ENCODE assay signal across 20 cellular contexts in the genomic region with DNA sequence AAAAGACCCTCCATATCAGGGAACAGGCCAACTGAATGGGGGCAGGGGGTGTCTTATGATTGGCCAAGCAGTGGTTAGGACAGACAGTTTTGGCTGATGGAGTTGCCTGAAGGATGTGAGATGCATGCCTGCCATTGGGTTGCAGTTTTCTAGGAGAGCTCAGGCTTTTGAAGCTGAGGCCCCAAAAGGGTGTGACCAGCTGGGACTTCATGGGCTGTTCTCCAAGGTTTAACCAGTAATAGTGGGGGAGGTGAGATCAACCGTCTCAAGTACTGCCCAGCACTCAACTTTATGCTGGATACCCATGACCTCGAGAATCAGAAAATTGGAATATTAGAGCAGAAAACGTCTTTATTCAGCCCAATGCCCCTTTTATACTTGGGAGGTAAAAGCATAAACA. TPM values are rescaled to one million over a fixed set of nuclear protein-coding genes. Genes with fewer than 3 reads are reported as not detected.
DNase-seq lines count a peak whose midpoint lies in the region; ATAC-seq and TF ChIP-seq lines count a peak whose summit lies in the region.
"Had no signal": no experiment of that assay in that cellular context is flagged by ENCODE, and none has a peak within 500 bp of the region (broad histone marks: within the 10 kb centered on the region; RNA-seq: fewer than 3 reads in every experiment).

No MANE protein-coding gene starts in this region.

- TF ChIP-seq CTCF in Peyer's patch (IDR thresholded peaks at IDR 0.05) (no peak), esophagus squamous epithelium (IDR thresholded peaks at IDR 0.05) (no peak), nephron progenitor cell (IDR thresholded peaks at IDR 0.05) (no peak), tibial nerve (IDR thresholded peaks at IDR 0.05) (no peak)

- H3K36me3 Mint-ChIP-seq in nephron progenitor cell (ENCODE audit: low read depth) (peaks cover 46% of the 10 kb centered on the region), T-cell (peaks cover 9% of the 10 kb centered on the region)
- H3K36me3 Mint-ChIP-seq: stimulated activated effector memory CD8-positive, alpha-beta T cell treated with anti-CD3 and anti-CD28 coated beads, Interleukin-12 subunit alpha, Interleukin-12 subunit beta, amount 100 ng/mL, for 72 hours had no signal

- H3K27ac Mint-ChIP-seq in nephron progenitor cell (peak overlapping the region; percentile 62), T-cell (no peak overlapping the region)
- H3K27ac Mint-ChIP-seq: naive thymus-derived CD4-positive, alpha-beta T cell; stimulated activated effector memory CD8-positive, alpha-beta T cell treated with anti-CD3 and anti-CD28 coated beads, Interleukin-12 subunit alpha, Interleukin-12 subunit beta, amount 100 ng/mL, for 72 hours had no signal

- H3K36me3 ChIP-seq in Peyer's patch (peaks cover 0 to 29% (median 0%) of the 10 kb centered on the region in 3 donors), esophagus squamous epithelium (peaks cover 0 to 36% (median 0%) of the 10 kb centered on the region in 3 donors), tibial nerve (peaks cover 0 to 35% (median 4%) of the 10 kb centered on the region in 3 donors)

- H3K4me3 Mint-ChIP-seq in nephron progenitor cell = no peak overlapping the region
- no peak overlapping the region for H3K4me3 Mint-ChIP-seq in T-cell
- H3K4me3 Mint-ChIP-seq: naive thymus-derived CD4-positive, alpha-beta T cell; stimulated activated effector memory CD8-positive, alpha-beta T cell treated with anti-CD3 and anti-CD28 coated beads, Interleukin-12 subunit alpha, Interleukin-12 subunit beta, amount 100 ng/mL, for 72 hours had no signal

- H3K9me3 ChIP-seq in Peyer's patch = no peaks in the 10 kb centered on the region
- H3K9me3 ChIP-seq in esophagus squamous epithelium = no peaks in the 10 kb centered on the region
- H3K9me3 ChIP-seq in tibial nerve = no peaks in the 10 kb centered on the region
- H3K9me3 ChIP-seq: gastroesophageal sphincter had no signal

- no peaks in the 10 kb centered on the region for H3K9me3 Mint-ChIP-seq in nephron progenitor cell
- H3K9me3 Mint-ChIP-seq in T-cell = no peaks in the 10 kb centered on the region
- H3K9me3 Mint-ChIP-seq: naive thymus-derived CD4-positive, alpha-beta T cell; stimulated activated effector memory CD8-positive, alpha-beta T cell treated with anti-CD3 and anti-CD28 coated beads, Interleukin-12 subunit alpha, Interleukin-12 subunit beta, amount 100 ng/mL, for 72 hours had no signal

- TF ChIP-seq EP300 in tibial nerve (IDR thresholded peaks at IDR 0.05) = no peak

- DNase-seq in Peyer's patch = no peak
- DNase-seq in esophagus squamous epithelium (lab: John Stamatoyannopoulos, UW) = no peak
- DNase-seq in nephron progenitor cell = no peak
- no peak for DNase-seq in tibial nerve (ENCODE audit: low spot score in 2 of 2)
- no peak for DNase-seq in T-cell
- DNase-seq in nucleus accumbens (lab: John Stamatoyannopoulos, UW) = no peak
- no peak for DNase-seq in NCI-H510A (lab: John Stamatoyannopoulos, UW)
- DNase-seq: activated naive CD4-positive, alpha-beta T cell treated with Interleukin-2 at 50 U/mL for 16 hours; aorta; KG1; NCI-H2081; NCI-H446 treated with DMSO at 0.1 percent for 48 hours; stimulated activated CD4-positive, alpha-beta T cell treated with anti-CD3 and anti-CD28 coated beads, Interleukin-15, amount 100 ng/mL, for 24 hours had no signal

- H3K4me1 ChIP-seq in Peyer's patch (peaks cover 0 to 71% (median 2%) of the 10 kb centered on the region in 4 donors), esophagus squamous epithelium (peaks cover 0 to 78% (median 52%) of the 10 kb centered on the region in 3 donors), tibial nerve (peaks cover 0 to 96% (median 57%) of the 10 kb centered on the region in 4 donors)

- H3K4me3 ChIP-seq in Peyer's patch (peak overlapping the region in 1 of 4 donors; percentile 19), esophagus squamous epithelium (no peak overlapping the region), tibial nerve (no peak overlapping the region)
- H3K4me3 ChIP-seq: gastroesophageal sphincter had no signal

- intact Hi-C loops in esophagus squamous epithelium (cut with DNase I) = no loop called here

- TF ChIP-seq POLR2A in Peyer's patch (IDR thresholded peaks at IDR 0.05) (no peak), esophagus squamous epithelium (IDR thresholded peaks at IDR 0.05) (no peak), tibial nerve (IDR thresholded peaks at IDR 0.05) (no peak)

- H3K27me3 Mint-ChIP-seq in nephron progenitor cell (ENCODE audit: low read depth, poor library complexity) = peaks cover 5% of the 10 kb centered on the region
- H3K27me3 Mint-ChIP-seq in T-cell = peaks cover 0 to 4% of the 10 kb centered on the region in 2 donors

- H3K4me1 Mint-ChIP-seq in nephron progenitor cell = peaks cover 23% of the 10 kb centered on the region
- peaks cover 0 to 2% (median 0%) of the 10 kb centered on the region in 3 donors for H3K4me1 Mint-ChIP-seq in T-cell
- H3K4me1 Mint-ChIP-seq: naive thymus-derived CD4-positive, alpha-beta T cell had no signal

- CTCF ChIA-PET in T-cell (lab: Charles Lee) = interaction anchor here (0.8 to 3.0 kb wide), 6 partner anchors 11 to 17 kb away, joined by 3 to 33 read pairs (median 8); a partner anchor contains a TSS

- POLR2A ChIA-PET in T-cell (lab: Charles Lee) = interaction anchor here (0.7 kb wide), 2 partner anchors 9 to 14 kb away, joined by 3 read pairs; no protein-coding TSS in a partner anchor

- H3K27ac ChIP-seq in Peyer's patch (peak overlapping the region in 3 of 4 donors; percentile 69 to 80 (median 73)), esophagus squamous epithelium (peak overlapping the region in 3 of 4 donors; percentile 13 to 75 (median 23)), tibial nerve (peak overlapping the region in 3 of 4 donors; percentile 9 to 91 (median 79))
- H3K27ac ChIP-seq: epithelial cell of prostate had no signal

- 87% methylated on average over 3 of the region's 3 CpGs; no CpG with 5 or more reads in 1 of the 2 donors for WGBS in esophagus squamous epithelium, 2 donors
- WGBS in tibial nerve, 2 donors = 21 to 35% methylated on average over 3 of the region's 3 CpGs

- H3K27me3 ChIP-seq in Peyer's patch = no peaks in the 10 kb centered on the region
- no peaks in the 10 kb centered on the region for H3K27me3 ChIP-seq in esophagus squamous epithelium
- H3K27me3 ChIP-seq in tibial nerve = no peaks in the 10 kb centered on the region
- H3K27me3 ChIP-seq: gastroesophageal sphincter had no signal

- ATAC-seq in T-cell (replicated peaks in 1 of 4) = no peak
- ATAC-seq in HG03439 (IDR thresholded peaks at IDR 0.05; ENCODE audit: unreplicated experiment) = no peak
- ATAC-seq: gastroesophageal sphincter; naive thymus-derived CD4-positive, alpha-beta T cell had no signal

RNA-seq across cellular contexts. Expression of a gene that starts 13.5 kb away (rescaled TPM):
- total RNA-seq in Peyer's patch = 10 to 100 TPM; 41.3 to 93.8 (median 60.9) TPM
- total RNA-seq in esophagus squamous epithelium = 1 to 10 TPM; 2.4 to 8.4 (median 4.6) TPM
- total RNA-seq in tibial nerve = 10 to 100 TPM; 17.7 to 34.5 (median 25.8) TPM
- 1 to 10 TPM in 4 of 5 donors, under 1 TPM in 1; 0.70 to 3.7 (median 2.1) TPM for total RNA-seq in T-cell
- total RNA-seq: Daoy had no signal

RNA-seq across cellular contexts. Expression of a gene that starts 27.3 kb away (rescaled TPM):
- 10 to 100 TPM in 1 of 4 donors, 1 to 10 TPM in 3; 3.5 to 51.2 (median 6.0) TPM for total RNA-seq in Peyer's patch
- 10 to 100 TPM in 1 of 4 donors, 1 to 10 TPM in 2, under 1 TPM in 1; 0.04 to 19.5 (median 5.1) TPM for total RNA-seq in esophagus squamous epithelium
- total RNA-seq in tibial nerve = 10 to 100 TPM in 1 of 4 donors, 1 to 10 TPM in 3; 7.0 to 12.3 (median 9.6) TPM
- 1 to 10 TPM in 4 of 5 donors, under 1 TPM in 1; 0.93 to 3.0 (median 1.4) TPM for total RNA-seq in T-cell
- total RNA-seq: chondrocyte, Daoy had no signal

RNA-seq across cellular contexts. Expression of a gene that starts 42.8 kb away (rescaled TPM):
- total RNA-seq in Peyer's patch (10 to 100 TPM; 43.0 to 96.6 (median 68.5) TPM), esophagus squamous epithelium (10 to 100 TPM; 15.0 to 23.3 (median 16.7) TPM), tibial nerve (10 to 100 TPM; 24.3 to 76.9 (median 40.3) TPM), T-cell (10 to 100 TPM; 75.9 to 90.2 (median 78.9) TPM)

Comparison
In these comparisons a context has a peak if more than half of its experiments do, and no peak if none do; other contexts are left out.
1. H3K27ac ChIP-seq: peak in every context shown above with its lines; median percentile 79 in tibial nerve; 73 in Peyer's patch; 23 in esophagus squamous epithelium.